ENCODE assay signal across 21 cellular contexts in genomic region chr1:90705910-90706309, GRCh38. TPM values are rescaled to one million over a fixed set of nuclear protein-coding genes. Genes with fewer than 3 reads are reported as not detected.
DNase-seq lines count a peak whose midpoint lies in the region; ATAC-seq and TF ChIP-seq lines count a peak whose summit lies in the region.
"Had no signal": no experiment of that assay in that cellular context is flagged by ENCODE, and none has a peak within 500 bp of the region (broad histone marks: within the 10 kb centered on the region; RNA-seq: fewer than 3 reads in every experiment).

No MANE protein-coding gene starts in this region.

- peak; percentile 72 for DNase-seq in A673 (ENCODE audit: low spot score)
- DNase-seq in activated naive CD8-positive, alpha-beta T cell treated with anti-CD3 and anti-CD28 coated beads, Interleukin-2, amount 50 U/mL, for 24 hours = no peak
- no peak for DNase-seq in naive thymus-derived CD8-positive, alpha-beta T cell
- no peak for DNase-seq in EL
- DNase-seq in midbrain (lab: John Stamatoyannopoulos, UW) = no peak
- DNase-seq: activated CD4-positive, alpha-beta T cell treated with anti-CD3 and anti-CD28 coated beads for 36 hours; Caco-2; dermis blood vessel endothelial cell; GM23248; MV-4-11; NCI-H2081; occipital lobe; SHP77 had no signal

- ATAC-seq in activated naive CD8-positive, alpha-beta T cell treated with anti-CD3 and anti-CD28 coated beads, Interleukin-2, amount 50 U/mL, for 24 hours = no peak
- no peak for ATAC-seq in naive thymus-derived CD8-positive, alpha-beta T cell
- ATAC-seq in HG03280 (IDR thresholded peaks at IDR 0.05; ENCODE audit: unreplicated experiment) (no peak), GM18870 (IDR thresholded peaks at IDR 0.05; ENCODE audit: unreplicated experiment) (no peak)
- ATAC-seq: activated CD4-positive, alpha-beta T cell treated with anti-CD3 and anti-CD28 coated beads for 36 hours had no signal

- CTCF ChIA-PET in A673 (lab: Charles Lee) = no interaction called here

- peaks cover 9% of the 10 kb centered on the region for H3K36me3 ChIP-seq in A673 (ENCODE audit: insufficient read depth, low read length, poor library complexity, severe bottlenecking)
- H3K36me3 ChIP-seq in ES-I3 (ENCODE audit: insufficient read depth, low read length) = no peaks in the 10 kb centered on the region
- H3K36me3 ChIP-seq: breast epithelium had no signal

- BruUV-seq in A673 (replicated peaks; lab: Mats Ljungman, UMichigan) = no TSS peak

- H3K9ac ChIP-seq in ES-I3 (ENCODE audit: low read depth, low read length) = peak overlapping the region; percentile 43; the same call in 1 of the 2 replicates
- H3K9ac ChIP-seq: GM23248 had no signal

- peak overlapping the region; percentile 50 for H3K4me3 ChIP-seq in A673 (ENCODE audit: low read depth, low read length, poor library complexity, severe bottlenecking)
- H3K4me3 ChIP-seq: GM23248, K562, lung had no signal

- POLR2A ChIA-PET in A673 (lab: Charles Lee; ENCODE audit: low non-redundant PET) = interaction anchor here (0.7 kb wide), 1 partner anchor 93 kb away, joined by 3 read pairs; no protein-coding TSS in a partner anchor
- POLR2A ChIA-PET in naive thymus-derived CD8-positive, alpha-beta T cell (lab: Charles Lee) = no interaction called here

- no peaks in the 10 kb centered on the region for H3K27me3 ChIP-seq in A673 (replicated peaks; ENCODE audit: insufficient read depth, low read depth, low read length, poor library complexity)

- no peaks in the 10 kb centered on the region for H3K36me3 Mint-ChIP-seq in activated naive CD8-positive, alpha-beta T cell treated with anti-CD3 and anti-CD28 coated beads, Interleukin-2, amount 50 U/mL, for 24 hours (ENCODE audit: low read depth)
- peaks cover 0 to 13% (median 0%) of the 10 kb centered on the region in 3 donors for H3K36me3 Mint-ChIP-seq in naive thymus-derived CD8-positive, alpha-beta T cell

- H3K4me1 ChIP-seq in A673 (ENCODE audit: insufficient read depth, low read length, poor library complexity, severe bottlenecking) = peaks cover 44% of the 10 kb centered on the region
- no peaks in the 10 kb centered on the region for H3K4me1 ChIP-seq in ES-I3 (ENCODE audit: insufficient read depth, low read length)
- H3K4me1 ChIP-seq: Caco-2 had no signal

- H3K4me1 Mint-ChIP-seq in activated naive CD8-positive, alpha-beta T cell treated with anti-CD3 and anti-CD28 coated beads, Interleukin-2, amount 50 U/mL, for 24 hours = peaks cover 4% of the 10 kb centered on the region
- H3K4me1 Mint-ChIP-seq in naive thymus-derived CD8-positive, alpha-beta T cell = peaks cover 5 to 22% (median 15%) of the 10 kb centered on the region in 4 donors

- H3K9me3 ChIP-seq in A673 (ENCODE audit: low read depth, low read length, poor library complexity, severe bottlenecking) = no peaks in the 10 kb centered on the region
- H3K9me3 ChIP-seq in ES-I3 (ENCODE audit: control insufficient read depth, insufficient read depth, low read length) = no peaks in the 10 kb centered on the region
- H3K9me3 ChIP-seq: breast epithelium, Caco-2 had no signal

- H3K27ac Mint-ChIP-seq in activated naive CD8-positive, alpha-beta T cell treated with anti-CD3 and anti-CD28 coated beads, Interleukin-2, amount 50 U/mL, for 24 hours = no peak overlapping the region
- no peak overlapping the region for H3K27ac Mint-ChIP-seq in naive thymus-derived CD8-positive, alpha-beta T cell
- H3K27ac Mint-ChIP-seq: activated CD4-positive, alpha-beta T cell treated with anti-CD3 and anti-CD28 coated beads for 36 hours; activated naive CD4-positive, alpha-beta T cell treated with anti-CD3 and anti-CD28 coated beads, Interleukin-2, amount 50 U/mL, for 24 hours had no signal

- H3K27me3 Mint-ChIP-seq in activated naive CD8-positive, alpha-beta T cell treated with anti-CD3 and anti-CD28 coated beads, Interleukin-2, amount 50 U/mL, for 24 hours = peaks cover 86% of the 10 kb centered on the region
- peaks cover 61 to 98% (median 79%) of the 10 kb centered on the region in 5 donors for H3K27me3 Mint-ChIP-seq in naive thymus-derived CD8-positive, alpha-beta T cell

- H3K27ac ChIP-seq in A673 (ENCODE audit: low read depth, low read length, poor library complexity, severe bottlenecking) = peak overlapping the region; percentile 91
- H3K27ac ChIP-seq: breast epithelium, GM23248 had no signal

- H3K4me3 Mint-ChIP-seq in activated naive CD8-positive, alpha-beta T cell treated with anti-CD3 and anti-CD28 coated beads, Interleukin-2, amount 50 U/mL, for 24 hours = peak overlapping the region; percentile 10
- peak overlapping the region in 9 of 10 donors; percentile 27 to 66 (median 46) for H3K4me3 Mint-ChIP-seq in naive thymus-derived CD8-positive, alpha-beta T cell
- H3K4me3 Mint-ChIP-seq: activated CD4-positive, alpha-beta T cell treated with anti-CD3 and anti-CD28 coated beads for 36 hours; activated naive CD4-positive, alpha-beta T cell treated with anti-CD3 and anti-CD28 coated beads, Interleukin-2, amount 50 U/mL, for 24 hours had no signal

- TF ChIP-seq CTCF in A673 (conservative IDR thresholded peaks at IDR 0.05; ENCODE audit: low read depth, low read length) = no peak

- intact Hi-C loops in A673 (cut with micrococcal nuclease; ENCODE audit: unreplicated experiment) = loop anchor here (1.0 to 5.0 kb wide), 3 partner anchors 93 to 659 kb away; no protein-coding TSS in a partner anchor

- H3K9me3 Mint-ChIP-seq in activated naive CD8-positive, alpha-beta T cell treated with anti-CD3 and anti-CD28 coated beads, Interleukin-2, amount 50 U/mL, for 24 hours = no peaks in the 10 kb centered on the region
- peaks cover 0 to 21% (median 7%) of the 10 kb centered on the region in 9 donors for H3K9me3 Mint-ChIP-seq in naive thymus-derived CD8-positive, alpha-beta T cell

RNA-seq across cellular contexts. Expression of gene BARHL2, which starts 11.2 kb away (rescaled TPM):
- total RNA-seq in A673 (2021) = 110 and 120 TPM in 2 replicates
- total RNA-seq in naive thymus-derived CD8-positive, alpha-beta T cell = not detected
- not detected for polyA plus RNA-seq in naive thymus-derived CD8-positive, alpha-beta T cell
- total RNA-seq: activated CD4-positive, alpha-beta T cell treated with anti-CD3 and anti-CD28 coated beads for 36 hours; breast epithelium; Caco-2; dermis blood vessel endothelial cell; GM23248; lung; occipital lobe had no signal
- polyA plus RNA-seq: esophagus, GM23248, lung had no signal

Comparison
In these comparisons a context has a peak if more than half of its experiments do, and no peak if none do; other contexts are left out.
1. RNA of gene BARHL2, which starts 11.2 kb away (total RNA-seq): 110 to 120 TPM in A673; not detected in naive thymus-derived CD8-positive, alpha-beta T cell; every median in the first group is over 100 times any median in the second.